ENCODE assay signal across 23 cellular contexts in the genomic region with DNA sequence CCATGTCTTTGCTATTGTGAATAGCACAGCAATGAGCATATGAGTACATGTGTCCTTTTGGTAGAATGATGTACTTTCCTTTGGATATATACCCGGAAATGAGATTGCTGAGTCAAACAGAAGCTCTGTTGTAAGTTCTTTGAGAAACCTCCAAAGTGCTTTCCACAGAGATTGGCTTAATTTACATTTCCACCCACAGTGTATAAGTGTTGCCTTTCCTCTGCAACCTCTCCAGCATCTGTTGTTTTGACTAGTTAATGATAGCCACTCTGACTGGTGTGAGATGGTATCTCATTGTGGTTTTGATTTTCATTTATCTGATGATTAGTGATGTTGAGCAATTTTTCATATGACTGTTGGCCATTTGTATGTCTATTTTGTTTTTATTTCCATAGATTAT.
"Had no signal": no experiment of that assay in that cellular context is flagged by ENCODE, and none has a peak within 500 bp of the region (broad histone marks: within the 10 kb centered on the region; RNA-seq: fewer than 3 reads in every experiment).

No MANE protein-coding gene starts in this region.

- H3K27ac Mint-ChIP-seq: memory B cell; natural killer cell treated with Interleukin-12 subunit alpha and Interleukin-12 subunit beta and Interleukin-15 and Interleukin-18, amount 100 ng/mL, for 72 hours; neural progenitor cell; progenitor cell of endocrine pancreas; stimulated activated effector memory CD8-positive, alpha-beta T cell treated with anti-CD3 and anti-CD28 coated beads, Interleukin-12 subunit alpha, Interleukin-12 subunit beta, amount 100 ng/mL, for 72 hours; type B pancreatic cell had no signal

- H3K4me3 ChIP-seq: colonic mucosa, esophagus squamous epithelium, gastroesophageal sphincter, left ventricle myocardium inferior, lower lobe of right lung, neural progenitor cell, pancreas, suprapubic skin, thyroid gland had no signal

- H3K36me3 Mint-ChIP-seq: memory B cell; natural killer cell treated with Interleukin-12 subunit alpha and Interleukin-12 subunit beta and Interleukin-15 and Interleukin-18, amount 100 ng/mL, for 72 hours; neural progenitor cell; stimulated activated effector memory CD8-positive, alpha-beta T cell treated with anti-CD3 and anti-CD28 coated beads, Interleukin-12 subunit alpha, Interleukin-12 subunit beta, amount 100 ng/mL, for 72 hours; type B pancreatic cell had no signal

- H3K9me3 Mint-ChIP-seq: type B pancreatic cell had no signal

- H3K4me1 Mint-ChIP-seq: neural progenitor cell; stimulated activated effector memory CD8-positive, alpha-beta T cell treated with anti-CD3 and anti-CD28 coated beads, Interleukin-12 subunit alpha, Interleukin-12 subunit beta, amount 100 ng/mL, for 72 hours had no signal

- H3K27me3 Mint-ChIP-seq: memory B cell; natural killer cell treated with Interleukin-12 subunit alpha and Interleukin-12 subunit beta and Interleukin-15 and Interleukin-18, amount 100 ng/mL, for 72 hours; progenitor cell of endocrine pancreas; type B pancreatic cell had no signal

- H3K9me3 ChIP-seq: colonic mucosa, esophagus squamous epithelium, lower lobe of right lung, pancreas, suprapubic skin, thyroid gland had no signal

- H3K4me3 Mint-ChIP-seq: memory B cell; natural killer cell treated with Interleukin-12 subunit alpha and Interleukin-12 subunit beta and Interleukin-15 and Interleukin-18, amount 100 ng/mL, for 72 hours; neural progenitor cell; stimulated activated effector memory CD8-positive, alpha-beta T cell treated with anti-CD3 and anti-CD28 coated beads, Interleukin-12 subunit alpha, Interleukin-12 subunit beta, amount 100 ng/mL, for 72 hours; type B pancreatic cell had no signal

- DNase-seq: colonic mucosa; dermis blood vessel endothelial cell; esophagus squamous epithelium; glutamatergic neuron; left ventricle myocardium inferior; lower lobe of right lung; midbrain; occipital lobe; pancreas; right cardiac atrium; small intestine; stimulated activated CD4-positive, alpha-beta T cell treated with anti-CD3 and anti-CD28 coated beads, Interleukin-12 subunit alpha, Interleukin-12 subunit beta, amount 100 ng/mL, for 4 hours; stimulated activated CD4-positive, alpha-beta T cell treated with anti-CD3 and anti-CD28 coated beads, Interleukin-2, amount 100 ng/mL, for 48 hours; stimulated activated naive CD8-positive, alpha-beta T cell treated with anti-CD3 and anti-CD28 coated beads, Interleukin-15, Interleukin-2, amounts not matched to agents 100 U/mL and 50 U/mL, for 24 hours; thyroid gland had no signal

- H3K4me1 ChIP-seq: colonic mucosa, esophagus squamous epithelium, gastroesophageal sphincter, left ventricle myocardium inferior, lower lobe of right lung, neural progenitor cell, pancreas, suprapubic skin, thyroid gland had no signal

- ATAC-seq: gastroesophageal sphincter; lower lobe of right lung; pancreas; right cardiac atrium; stimulated activated effector memory CD8-positive, alpha-beta T cell treated with anti-CD3 and anti-CD28 coated beads, Interleukin-12 subunit alpha, Interleukin-12 subunit beta, amount 100 ng/mL, for 72 hours; stimulated activated naive CD8-positive, alpha-beta T cell treated with anti-CD3 and anti-CD28 coated beads, Interleukin-15, Interleukin-2, amounts not matched to agents 100 U/mL and 50 U/mL, for 24 hours had no signal

- H3K36me3 ChIP-seq: colonic mucosa, esophagus squamous epithelium, gastroesophageal sphincter, left ventricle myocardium inferior, lower lobe of right lung, neural progenitor cell, pancreas, suprapubic skin, thyroid gland had no signal

- H3K27me3 ChIP-seq: colonic mucosa, esophagus squamous epithelium, gastroesophageal sphincter, neural progenitor cell, pancreas, suprapubic skin, thyroid gland had no signal
